ENCODE assay signal across 27 cellular contexts in genomic region chr22:48734359-48734758, GRCh38.
"Had no signal": no experiment of that assay in that cellular context is flagged by ENCODE, and none has a peak within 500 bp of the region (broad histone marks: within the 10 kb centered on the region; RNA-seq: fewer than 3 reads in every experiment).

No MANE protein-coding gene starts in this region.

- H2AFZ ChIP-seq: hepatocyte, parathyroid adenoma had no signal

- H3K27ac ChIP-seq: colonic mucosa, epithelial cell of prostate, foreskin keratinocyte, gastroesophageal sphincter, heart left ventricle, hepatocyte, left lung, parathyroid adenoma, prostate gland, sigmoid colon, thoracic aorta, tibial nerve, vagina had no signal

- H3K4me3 ChIP-seq: colonic mucosa, gastroesophageal sphincter, heart left ventricle, hepatocyte, left lung, lung, mucosa of descending colon, prostate gland, sigmoid colon, thoracic aorta, tibial nerve, vagina had no signal

- H3K9ac ChIP-seq: parathyroid adenoma had no signal

- H3K4me2 ChIP-seq: hepatocyte had no signal

- DNase-seq: central memory CD4-positive, alpha-beta T cell; colonic mucosa; effector CD8-positive, alpha-beta T cell; endodermal cell; foreskin keratinocyte; left cardiac atrium; mucosa of descending colon; naive B cell; nephron progenitor cell; sigmoid colon; stimulated activated CD4-positive, alpha-beta T cell treated with anti-CD3 and anti-CD28 coated beads, Interleukin-4, amount 100 ng/mL, for 4 hours; stimulated activated naive CD8-positive, alpha-beta T cell treated with anti-CD3 and anti-CD28 coated beads, Interleukin-15, Interleukin-2, amounts not matched to agents 100 U/mL and 50 U/mL, for 24 hours; substantia nigra had no signal

- ATAC-seq: esophagus mucosa; foreskin keratinocyte; gastroesophageal sphincter; heart left ventricle; left cardiac atrium; left lung; mucosa of descending colon; right cardiac atrium; stimulated activated memory B cell treated with anti-CD40 and anti-IgM and Interleukin-4, amounts not matched to agents 10 μg/mL and 1 μg/mL and 100 μg/mL, for 72 hours; stimulated activated naive CD8-positive, alpha-beta T cell treated with anti-CD3 and anti-CD28 coated beads, Interleukin-15, Interleukin-2, amounts not matched to agents 100 U/mL and 50 U/mL, for 24 hours had no signal

- H3K4me1 ChIP-seq: colonic mucosa, foreskin keratinocyte, gastroesophageal sphincter, heart left ventricle, left lung, parathyroid adenoma, prostate gland, sigmoid colon, tibial nerve, vagina had no signal

- H3K36me3 ChIP-seq: colonic mucosa, gastroesophageal sphincter, heart left ventricle, left lung, prostate gland, sigmoid colon, thoracic aorta, vagina had no signal

- H3K79me2 ChIP-seq: hepatocyte, parathyroid adenoma had no signal

- H3K27me3 ChIP-seq: colonic mucosa, foreskin keratinocyte, hepatocyte, left lung, sigmoid colon, tibial nerve, vagina had no signal

- H3K9me3 ChIP-seq: colonic mucosa, gastroesophageal sphincter, mucosa of descending colon, prostate gland, sigmoid colon, thoracic aorta, vagina had no signal
